In genomic region chr19:23686622-23687423, GRCh38 we compare ENCODE assay signal across 8 cellular contexts. TPM values are rescaled to one million over a fixed set of nuclear protein-coding genes. Genes with fewer than 3 reads are reported as not detected.
DNase-seq lines count a peak whose midpoint lies in the region; ATAC-seq and TF ChIP-seq lines count a peak whose summit lies in the region.

ZNF675 (minus strand) TSS chr19:23687212; CDS start chr19:23687033, 179 bp downstream.

- peak; percentile 89 for ATAC-seq in HG02623 (IDR thresholded peaks at IDR 0.05; ENCODE audit: unreplicated experiment)
- ATAC-seq in heart left ventricle = peak; percentile 96 to 98 (median 98)
- ATAC-seq in upper lobe of right lung = peak; percentile 97

- peaks cover 8% of the 10 kb centered on the region for H3K4me1 ChIP-seq in adipocyte (ENCODE audit: control insufficient read depth, insufficient read depth, low read length)
- H3K4me1 ChIP-seq in heart left ventricle = peaks cover 0 to 20% (median 9%) of the 10 kb centered on the region in 12 donors
- H3K4me1 ChIP-seq in upper lobe of right lung = no peaks in the 10 kb centered on the region

- DNase-seq in NCI-H1092 treated with DMSO at 0.1 percent for 48 hours (lab: John Stamatoyannopoulos, UW) (peak; percentile 88), SW480 (ENCODE audit: low spot score) (peak; percentile 86), adipocyte (ENCODE audit: low read depth) (peak; percentile 96), heart left ventricle (peak; percentile 93 to 97 (median 96)), posterior cingulate gyrus (peak; percentile 88 to 99 (median 94)), upper lobe of right lung (peak; percentile 96)

- TF ChIP-seq POLR2A in GM10847 (IDR thresholded peaks at IDR 0.05; ENCODE audit: extremely low read depth, insufficient read length) = peak; percentile 56
- peak in 1 of 2 donors; percentile 17 for TF ChIP-seq POLR2A in heart left ventricle (IDR thresholded peaks at IDR 0.05)

- peak within 1 kb of the TSS; percentile 90 for H3K9ac ChIP-seq in adipocyte (ENCODE audit: low read length)

- intact Hi-C loops in heart left ventricle (cut with DNase I) = loop anchor here in 4 of 10 donors (5.0 to 10.0 kb wide), 4 partner anchors 70 to 348 kb away; partner anchors contain the start of genes ZNF91 (in 3 of the 4) and ZNF681 (in 2 of the 4)
- intact Hi-C loops in posterior cingulate gyrus (cut with DNase I) = no loop called here
- intact Hi-C loops in upper lobe of right lung (cut with DNase I) = no loop called here

- WGBS in heart left ventricle, 4 donors = 0 to 1% (median 1%) methylated on average over 19 to 32 of the region's 32 CpGs

- H3K9me3 ChIP-seq in adipocyte (ENCODE audit: control insufficient read depth, low read length) (no peaks in the 10 kb centered on the region), heart left ventricle (no peaks in the 10 kb centered on the region), upper lobe of right lung (no peaks in the 10 kb centered on the region)

- no peaks in the 10 kb centered on the region for H3K36me3 ChIP-seq in adipocyte (ENCODE audit: control insufficient read depth, insufficient read depth, low read length, severe bottlenecking)
- peaks cover 0 to 12% (median 0%) of the 10 kb centered on the region in 9 donors for H3K36me3 ChIP-seq in heart left ventricle
- no peaks in the 10 kb centered on the region for H3K36me3 ChIP-seq in upper lobe of right lung

- TF ChIP-seq CTCF in heart left ventricle (IDR thresholded peaks at IDR 0.05) = peak in 1 of 12 donors; percentile 30
- no peak for TF ChIP-seq CTCF in upper lobe of right lung (IDR thresholded peaks at IDR 0.05)

- H3K27ac ChIP-seq in heart left ventricle (peak within 1 kb of the TSS; percentile 23 to 89 (median 84)), upper lobe of right lung (peak within 1 kb of the TSS; percentile 76)

- no peaks in the 10 kb centered on the region for H3K27me3 ChIP-seq in adipocyte (replicated peaks; ENCODE audit: control insufficient read depth, insufficient read depth, low read length)
- no peaks in the 10 kb centered on the region for H3K27me3 ChIP-seq in heart left ventricle
- no peaks in the 10 kb centered on the region for H3K27me3 ChIP-seq in upper lobe of right lung

- H3K4me3 ChIP-seq in adipocyte (ENCODE audit: low read length) (peak within 1 kb of the TSS; percentile 92), heart left ventricle (peak within 1 kb of the TSS; percentile 48 to 99 (median 76)), upper lobe of right lung (peak within 1 kb of the TSS; percentile 70)

RNA-seq across cellular contexts. Expression of gene ZNF675, which starts in this region (rescaled TPM):
- total RNA-seq in heart left ventricle (1 to 10 TPM; 2.1 to 6.4 (median 3.1) TPM), upper lobe of right lung (12.9 TPM)
- polyA plus RNA-seq in heart left ventricle = 1 to 10 TPM; 1.4 to 2.0 TPM

Comparison
In these comparisons a context has a peak if more than half of its experiments do, and no peak if none do; other contexts are left out.
1. Peak in every context shown above with its lines: DNase-seq, ATAC-seq, H3K4me3 ChIP-seq and H3K27ac ChIP-seq.